Comparison of ENCODE assay signal across 8 cellular contexts in the genomic region with DNA sequence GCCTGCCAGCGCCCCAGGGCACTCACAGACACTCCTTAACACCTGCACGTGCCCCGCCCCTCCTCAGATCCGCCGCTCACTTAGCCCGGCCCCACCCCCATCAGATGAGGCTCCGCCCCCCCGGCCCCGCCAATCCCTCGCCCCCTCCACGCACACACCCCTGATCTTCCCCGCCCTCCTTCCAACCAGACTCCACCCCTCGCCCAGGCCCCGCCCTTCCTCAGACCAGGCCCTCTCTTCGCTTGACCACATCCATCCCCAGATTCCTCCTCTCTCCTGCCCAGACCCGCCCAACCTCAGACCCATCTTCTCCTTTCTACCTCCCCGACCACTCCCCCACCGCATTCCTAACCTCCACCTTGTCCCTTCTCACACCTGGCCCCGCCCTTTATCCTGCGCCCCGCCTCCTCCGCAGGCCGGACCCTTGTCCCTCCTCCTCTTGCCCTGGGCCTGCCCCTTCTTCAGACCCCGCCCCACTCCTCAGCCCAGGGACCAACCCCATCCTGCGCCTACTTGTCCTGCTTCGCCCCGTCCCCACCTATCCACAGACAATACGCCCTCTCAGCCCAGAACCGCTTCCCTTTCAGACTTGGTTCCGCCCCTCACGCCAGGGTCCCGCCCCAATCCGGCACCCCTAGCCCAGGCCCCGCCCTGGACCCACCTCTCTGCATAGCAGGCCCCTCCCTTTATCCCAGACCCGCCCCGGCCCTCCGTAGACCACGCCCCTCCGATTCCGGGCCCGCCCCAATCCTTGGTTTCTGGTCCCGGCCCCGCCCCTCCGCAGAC. TPM values are rescaled to one million over a fixed set of nuclear protein-coding genes. Genes with fewer than 3 reads are reported as not detected.
A peak's percentile ranks its signal among the peaks of the same experiment; 100 is the strongest.
DNase-seq lines count a peak whose midpoint lies in the region; ATAC-seq and TF ChIP-seq lines count a peak whose summit lies in the region.

No MANE protein-coding gene starts in this region.

- 1 to 3% methylated on average over 10 to 40 of the region's 44 CpGs for WGBS in endodermal cell (ENCODE audit: insufficient coverage in 1 of 2, insufficient read length in 1 of 2), 2 experiments

- H3K36me3 ChIP-seq in endodermal cell (ENCODE audit: control insufficient read depth, insufficient read depth, low read length) = no peaks in the 10 kb centered on the region

- H3K9me3 ChIP-seq in endodermal cell (ENCODE audit: control insufficient read depth, low read length) = no peaks in the 10 kb centered on the region

- H3K9me3 Mint-ChIP-seq in endodermal cell = no peaks in the 10 kb centered on the region

- no peaks in the 10 kb centered on the region for H3K36me3 Mint-ChIP-seq in endodermal cell (ENCODE audit: low read depth)

- H3K27ac Mint-ChIP-seq in endodermal cell = peak overlapping the region; percentile 84

- TF ChIP-seq CTCF in endodermal cell (conservative IDR thresholded peaks at IDR 0.05) = no peak

- H3K4me3 ChIP-seq in endodermal cell (ENCODE audit: low read length) = peak overlapping the region; percentile 86

- peaks cover 26% of the 10 kb centered on the region for H3K27me3 Mint-ChIP-seq in endodermal cell (ENCODE audit: insufficient read depth)

- peak; percentile 83 for ATAC-seq in GM21381 (IDR thresholded peaks at IDR 0.05; ENCODE audit: unreplicated experiment)

- H3K4me1 Mint-ChIP-seq in endodermal cell = peaks cover 4% of the 10 kb centered on the region

- no peak overlapping the region for H3K27ac ChIP-seq in endodermal cell (ENCODE audit: low read depth, low read length)

- DNase-seq in CMK (ENCODE audit: low read depth) = peak; percentile 87
- DNase-seq in HT1080 (ENCODE audit: low read depth) = peak; percentile 92
- DNase-seq in NOMO-1 treated with dmso at 0.1 percent for 144 hours (lab: John Stamatoyannopoulos, UW; ENCODE audit: unreplicated experiment) = peak; percentile 96
- peak; percentile 95 for DNase-seq in activated CD8-positive, alpha-beta memory T cell treated with anti-CD3 and anti-CD28 coated beads, Interleukin-2, amount 50 U/mL, for 1 hour (ENCODE audit: extremely low read depth)
- peak; percentile 100 for DNase-seq in endodermal cell
- DNase-seq in mesenteric fat pad (ENCODE audit: low spot score) = peak; percentile 99
- DNase-seq in stimulated activated CD8-positive, alpha-beta memory T cell treated with anti-CD3 and anti-CD28 coated beads, Interleukin-12 subunit alpha, Interleukin-12 subunit beta, amount 100 ng/mL, for 4 hours (ENCODE audit: low read depth) = peak; percentile 95

- peaks cover 15% of the 10 kb centered on the region for H3K27me3 ChIP-seq in endodermal cell (ENCODE audit: control insufficient read depth, insufficient read depth, low read length, poor library complexity, severe bottlenecking)

- H3K9ac ChIP-seq in endodermal cell (ENCODE audit: extremely low read depth, low read length, poor library complexity, severe bottlenecking) = no peak overlapping the region

- no peaks in the 10 kb centered on the region for H3K4me1 ChIP-seq in endodermal cell (ENCODE audit: control insufficient read depth, insufficient read depth, low read length)

- peak overlapping the region; percentile 74 for H3K4me3 Mint-ChIP-seq in endodermal cell

RNA-seq across cellular contexts. Expression of a gene that starts 0.5 kb away (rescaled TPM):
- total RNA-seq in HT1080 (2014; rRNA removed; shearing (Covaris generic)) = 2.8 and 5.7 TPM in 2 replicates
- 4.1 and 4.2 TPM in 2 replicates for polyA plus RNA-seq in HT1080 (2015; cell fraction: cytosol; rRNA removed)
- 5.6 and 6.3 TPM in 2 replicates for polyA plus RNA-seq in HT1080 (2015; cell fraction: nucleus; rRNA removed)
- total RNA-seq in endodermal cell = 10 to 100 TPM in 1 of 2 donors, 1 to 10 TPM in 1; 9.4 to 11.2 TPM
- 5.7 TPM for polyA plus RNA-seq in endodermal cell (2013, experiment 1 of 2)
- polyA plus RNA-seq in endodermal cell (2013, experiment 2 of 2) = 5.3 TPM
- total RNA-seq in mesenteric fat pad = 17.1 TPM

RNA-seq across cellular contexts. Expression of a gene that starts 23.7 kb away (rescaled TPM):
- 0.61 and 1.1 TPM in 2 replicates for total RNA-seq in HT1080 (2014; rRNA removed; shearing (Covaris generic))
- 11.3 and 11.8 TPM in 2 replicates for polyA plus RNA-seq in HT1080 (2015; cell fraction: cytosol; rRNA removed)
- polyA plus RNA-seq in HT1080 (2015; cell fraction: nucleus; rRNA removed) = 19.4 and 20.5 TPM in 2 replicates
- total RNA-seq in endodermal cell (1 to 10 TPM; 5.0 to 7.2 TPM), mesenteric fat pad (2.0 TPM)
- 14.1 TPM for polyA plus RNA-seq in endodermal cell (2013, experiment 1 of 2)
- polyA plus RNA-seq in endodermal cell (2013, experiment 2 of 2) = 12.5 TPM

RNA-seq across cellular contexts. Expression of a gene that starts 29.8 kb away (rescaled TPM):
- 1.1 and 1.3 TPM in 2 replicates for total RNA-seq in HT1080 (2014; rRNA removed; shearing (Covaris generic))
- 5.7 and 6.9 TPM in 2 replicates for polyA plus RNA-seq in HT1080 (2015; cell fraction: cytosol; rRNA removed)
- 5.6 and 9.6 TPM in 2 replicates for polyA plus RNA-seq in HT1080 (2015; cell fraction: nucleus; rRNA removed)
- total RNA-seq in endodermal cell (10 to 100 TPM; 10.4 to 10.5 TPM), mesenteric fat pad (30.7 TPM)
- polyA plus RNA-seq in endodermal cell (2013, experiment 1 of 2) = 9.9 TPM
- polyA plus RNA-seq in endodermal cell (2013, experiment 2 of 2) = 11.0 TPM

RNA-seq across cellular contexts. Expression of a gene that starts 47.1 kb away (rescaled TPM):
- total RNA-seq in HT1080 (2014; rRNA removed; shearing (Covaris generic)) = 2.8 and 3.0 TPM in 2 replicates
- polyA plus RNA-seq in HT1080 (2015; cell fraction: cytosol; rRNA removed) = 4.3 and 4.5 TPM in 2 replicates
- polyA plus RNA-seq in HT1080 (2015; cell fraction: nucleus; rRNA removed) = 7.8 and 11.8 TPM in 2 replicates
- total RNA-seq in endodermal cell (10 to 100 TPM; 26.6 to 29.7 TPM), mesenteric fat pad (13.9 TPM)
- 20.4 TPM for polyA plus RNA-seq in endodermal cell (2013, experiment 1 of 2)
- 17.5 TPM for polyA plus RNA-seq in endodermal cell (2013, experiment 2 of 2)

RNA-seq across cellular contexts. Expression of a gene that starts 47.8 kb away (rescaled TPM):
- 70.9 and 99.1 TPM in 2 replicates for total RNA-seq in HT1080 (2014; rRNA removed; shearing (Covaris generic))
- 94.8 and 110 TPM in 2 replicates for polyA plus RNA-seq in HT1080 (2015; cell fraction: cytosol; rRNA removed)
- polyA plus RNA-seq in HT1080 (2015; cell fraction: nucleus; rRNA removed) = 126 and 148 TPM in 2 replicates
- 10 to 100 TPM; 76.9 to 83.9 TPM for total RNA-seq in endodermal cell
- polyA plus RNA-seq in endodermal cell (2013, experiment 1 of 2) = 50.3 TPM
- polyA plus RNA-seq in endodermal cell (2013, experiment 2 of 2) = 45.4 TPM
- 52.7 TPM for total RNA-seq in mesenteric fat pad
